ENCODE assay signal across 8 cellular contexts in genomic region chr12:6535697-6535946, GRCh38.
DNase-seq lines count a peak whose midpoint lies in the region; ATAC-seq lines count a peak whose summit lies in the region.

No MANE protein-coding gene starts in this region.

- DNase-seq in stimulated activated naive CD8-positive, alpha-beta T cell treated with anti-CD3 and anti-CD28 coated beads, Interleukin-15, Interleukin-2, amounts not matched to agents 100 U/mL and 50 U/mL, for 24 hours = no peak
- no peak for DNase-seq in caudate nucleus (lab: John Stamatoyannopoulos, UW)
- no peak for DNase-seq in medulla oblongata (ENCODE audit: extremely low spot score)
- no peak for DNase-seq in KG1 (lab: John Stamatoyannopoulos, UW)

- peaks cover 22% of the 10 kb centered on the region for H3K36me3 ChIP-seq in mucosa of stomach (ENCODE audit: control insufficient read depth, insufficient read depth, low read length)

- peaks cover 54% of the 10 kb centered on the region for H3K4me1 ChIP-seq in mucosa of stomach (ENCODE audit: control insufficient read depth, insufficient read depth, low read length)

- peaks cover 74% of the 10 kb centered on the region for H3K36me3 Mint-ChIP-seq in stimulated activated naive CD8-positive, alpha-beta T cell treated with anti-CD3 and anti-CD28 coated beads, Interleukin-15, Interleukin-2, amounts not matched to agents 100 ng/mL and 50 ng/mL, for 24 hours (ENCODE audit: low read depth)

- H3K9me3 ChIP-seq in mucosa of stomach (ENCODE audit: control insufficient read depth, low read length) = no peaks in the 10 kb centered on the region

- peak overlapping the region; percentile 99 for H3K27ac ChIP-seq in caudate nucleus (ENCODE audit: low read depth, low read length)

- peak overlapping the region; percentile 95 for H3K4me3 ChIP-seq in mucosa of stomach (ENCODE audit: low read length)

- no peaks in the 10 kb centered on the region for H3K27me3 Mint-ChIP-seq in stimulated activated naive CD8-positive, alpha-beta T cell treated with anti-CD3 and anti-CD28 coated beads, Interleukin-15, Interleukin-2, amounts not matched to agents 100 ng/mL and 50 ng/mL, for 24 hours

- peaks cover 75% of the 10 kb centered on the region for H3K4me1 Mint-ChIP-seq in stimulated activated naive CD8-positive, alpha-beta T cell treated with anti-CD3 and anti-CD28 coated beads, Interleukin-15, Interleukin-2, amounts not matched to agents 100 ng/mL and 50 ng/mL, for 24 hours (ENCODE audit: low read depth)

- peak overlapping the region; percentile 100 for H3K27ac Mint-ChIP-seq in stimulated activated naive CD8-positive, alpha-beta T cell treated with anti-CD3 and anti-CD28 coated beads, Interleukin-15, Interleukin-2, amounts not matched to agents 100 ng/mL and 50 ng/mL, for 24 hours

- H3K9me3 Mint-ChIP-seq in stimulated activated naive CD8-positive, alpha-beta T cell treated with anti-CD3 and anti-CD28 coated beads, Interleukin-15, Interleukin-2, amounts not matched to agents 100 ng/mL and 50 ng/mL, for 24 hours = no peaks in the 10 kb centered on the region

- peak overlapping the region; percentile 92 for H3K9ac ChIP-seq in mucosa of stomach (ENCODE audit: low read length)

- no peaks in the 10 kb centered on the region for H3K27me3 ChIP-seq in mucosa of stomach (ENCODE audit: control insufficient read depth, insufficient read depth, low read length)

- H3K4me3 Mint-ChIP-seq in stimulated activated naive CD8-positive, alpha-beta T cell treated with anti-CD3 and anti-CD28 coated beads, Interleukin-15, Interleukin-2, amounts not matched to agents 100 ng/mL and 50 ng/mL, for 24 hours = peak overlapping the region; percentile 99

- no peak for ATAC-seq in stimulated activated naive CD8-positive, alpha-beta T cell treated with anti-CD3 and anti-CD28 coated beads, Interleukin-15, Interleukin-2, amounts not matched to agents 100 U/mL and 50 U/mL, for 24 hours
- ATAC-seq in GM21515 (IDR thresholded peaks at IDR 0.05; ENCODE audit: unreplicated experiment) (no peak), GM18502 (IDR thresholded peaks at IDR 0.05; ENCODE audit: poor library complexity, unreplicated experiment) (no peak)
